ENCODE assay signal across 16 cellular contexts in the genomic region with DNA sequence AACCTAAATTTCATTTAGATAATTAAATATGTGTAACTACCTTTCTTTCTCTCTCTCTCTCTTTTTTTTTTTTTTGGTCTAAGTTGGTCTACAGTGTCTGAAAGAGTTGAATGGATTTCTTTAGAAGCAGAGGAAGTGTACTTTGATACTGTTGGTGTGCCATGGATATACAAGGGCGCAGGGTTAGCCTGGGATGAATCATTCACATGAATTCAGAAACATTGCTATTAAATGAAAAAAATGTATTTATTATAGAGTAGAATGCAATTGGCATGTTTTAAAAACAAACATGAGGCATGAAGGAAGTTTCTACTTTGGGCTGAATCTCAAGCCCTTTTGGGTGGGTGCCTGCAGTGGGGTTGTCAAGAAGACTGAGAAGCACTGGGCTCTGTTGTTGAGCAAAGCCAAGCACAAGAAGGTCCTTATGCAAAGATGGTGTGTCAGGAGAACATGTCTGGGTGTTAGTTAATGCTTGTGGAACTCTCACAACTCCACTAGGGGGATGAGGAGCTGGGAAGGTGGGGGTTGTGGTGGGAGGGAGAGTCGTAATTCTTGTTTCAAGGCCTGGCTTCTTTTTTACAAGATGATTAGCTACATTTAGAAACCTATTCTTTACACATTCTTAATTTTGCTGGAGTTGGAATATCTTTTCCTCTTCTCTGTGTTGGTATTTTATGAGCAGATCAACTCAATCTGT. TPM values are rescaled to one million over a fixed set of nuclear protein-coding genes. Genes with fewer than 3 reads are reported as not detected.
DNase-seq lines count a peak whose midpoint lies in the region; TF ChIP-seq lines count a peak whose summit lies in the region.
"Had no signal": no experiment of that assay in that cellular context is flagged by ENCODE, and none has a peak within 500 bp of the region (broad histone marks: within the 10 kb centered on the region; RNA-seq: fewer than 3 reads in every experiment).

No MANE protein-coding gene starts in this region.

- H3K4me3 Mint-ChIP-seq in MCF 10A (ENCODE audit: unreplicated experiment), result no peak overlapping the region
- no peak overlapping the region for H3K4me3 Mint-ChIP-seq in activated T-helper 1 cell treated with anti-CD3 and anti-CD28 coated beads, Interleukin-12 subunit alpha, Interleukin-12 subunit beta, Interleukin-2, Interleukin-4 antibody, amounts not matched to agents 30 ng/mL and 10 ng/mL and 1 ng/mL, durations not matched to agents 14 hours and 24 hours and 36 hours

- no peaks in the 10 kb centered on the region for H3K9me3 ChIP-seq in breast epithelium
- H3K9me3 ChIP-seq: heart left ventricle, upper lobe of left lung had no signal

- H3K9me3 Mint-ChIP-seq in MCF 10A (ENCODE audit: unreplicated experiment), result peaks cover 6% of the 10 kb centered on the region
- no peaks in the 10 kb centered on the region for H3K9me3 Mint-ChIP-seq in activated T-helper 1 cell treated with anti-CD3 and anti-CD28 coated beads, Interleukin-12 subunit alpha, Interleukin-12 subunit beta, Interleukin-2, Interleukin-4 antibody, amounts not matched to agents 30 ng/mL and 10 ng/mL and 1 ng/mL, durations not matched to agents 14 hours and 24 hours and 36 hours

- peak; percentile 5 for DNase-seq in MCF 10A (ENCODE audit: unreplicated experiment)
- DNase-seq in breast epithelium (ENCODE audit: low spot score in 2 of 2), result no peak
- peak; percentile 20 for DNase-seq in RWPE1 (ENCODE audit: low spot score)
- peak; percentile 11 for DNase-seq in iPS DF 4.7 (ENCODE audit: extremely low read depth, low spot score)
- DNase-seq in NK-92 treated with Interleukin-12 subunit alpha and Interleukin-12 subunit beta, amount 100 ng/mL, for 24 hours (lab: John Stamatoyannopoulos, UW), result no peak
- DNase-seq in hippocampal formation (lab: John Stamatoyannopoulos, UW), result no peak
- no peak for DNase-seq in NCI-H446 treated with DMSO at 0.1 percent for 48 hours (lab: John Stamatoyannopoulos, UW)
- no peak for DNase-seq in activated T-helper 1 cell treated with anti-CD3 and anti-CD28 coated beads, Interleukin-12 subunit alpha, Interleukin-12 subunit beta, Interleukin-2, Interleukin-4 antibody, amounts not matched to agents 30 ng/mL and 10 ng/mL and 1 ng/mL, durations not matched to agents 14 hours and 24 hours and 36 hours (ENCODE audit: low spot score)
- DNase-seq: activated CD4-positive, alpha-beta T cell treated with anti-CD3 and anti-CD28 coated beads, Interleukin-2, amount 50 U/mL, for 48 hours; activated effector memory CD4-positive, alpha-beta T cell treated with Interleukin-2 at 50 U/mL for 16 hours; DND-41; heart left ventricle; NCI-H2227 treated with DMSO at 0.1 percent for 48 hours; nucleus accumbens; T-helper 2 cell; upper lobe of left lung had no signal

- intact Hi-C loops in MCF 10A (cut with micrococcal nuclease) (no loop called here), breast epithelium (cut with DNase I; ENCODE audit: low total_unique reads) (no loop called here)
- intact Hi-C loops in activated T-helper 1 cell treated with anti-CD3 and anti-CD28 coated beads, Interleukin-12 subunit alpha, Interleukin-12 subunit beta, Interleukin-2, Interleukin-4 antibody, amounts not matched to agents 30 ng/mL and 10 ng/mL and 1 ng/mL, durations not matched to agents 14 hours and 24 hours and 36 hours (cut with micrococcal nuclease), result no loop called here

- CTCF ChIA-PET in MCF 10A (lab: Yijun Ruan, JAX) (interaction anchor here (0.6 to 0.9 kb wide), 3 partner anchors 99 to 239 kb away, joined by 3 to 4 read pairs (median 3); no protein-coding TSS in a partner anchor), RWPE1 (lab: Yijun Ruan, JAX) (no interaction called here)

- POLR2A ChIA-PET in MCF 10A (lab: Yijun Ruan, JAX), result interaction anchor here (0.8 kb wide), 1 partner anchor 9 kb away, joined by 5 read pairs; no protein-coding TSS in a partner anchor
- POLR2A ChIA-PET in RWPE1 (lab: Yijun Ruan, JAX; ENCODE audit: low non-redundant PET), result no interaction called here

- H3K27ac Mint-ChIP-seq in MCF 10A (ENCODE audit: low read depth, unreplicated experiment), result no peak overlapping the region
- no peak overlapping the region for H3K27ac Mint-ChIP-seq in activated T-helper 1 cell treated with anti-CD3 and anti-CD28 coated beads, Interleukin-12 subunit alpha, Interleukin-12 subunit beta, Interleukin-2, Interleukin-4 antibody, amounts not matched to agents 30 ng/mL and 10 ng/mL and 1 ng/mL, durations not matched to agents 14 hours and 24 hours and 36 hours

- no TSS peak for BruUV-seq in MCF 10A (replicated peaks; lab: Mats Ljungman, UMichigan)

- H3K36me3 ChIP-seq in breast epithelium, result no peaks in the 10 kb centered on the region
- H3K36me3 ChIP-seq: heart left ventricle, upper lobe of left lung had no signal

- H3K27ac ChIP-seq in breast epithelium, result no peak overlapping the region
- no peak overlapping the region for H3K27ac ChIP-seq in RWPE1
- H3K27ac ChIP-seq: heart left ventricle, upper lobe of left lung had no signal

- TF ChIP-seq CTCF in MCF 10A (IDR thresholded peaks at IDR 0.05; ENCODE audit: unreplicated experiment) (no peak), breast epithelium (IDR thresholded peaks at IDR 0.05) (no peak), RWPE1 (conservative IDR thresholded peaks at IDR 0.05; ENCODE audit: low read depth) (no peak)

- no peaks in the 10 kb centered on the region for H3K27me3 ChIP-seq in breast epithelium
- H3K27me3 ChIP-seq: heart left ventricle, upper lobe of left lung had no signal

- peaks cover 5% of the 10 kb centered on the region for H3K4me1 Mint-ChIP-seq in MCF 10A (ENCODE audit: insufficient read depth, unreplicated experiment)
- no peaks in the 10 kb centered on the region for H3K4me1 Mint-ChIP-seq in activated T-helper 1 cell treated with anti-CD3 and anti-CD28 coated beads, Interleukin-12 subunit alpha, Interleukin-12 subunit beta, Interleukin-2, Interleukin-4 antibody, amounts not matched to agents 30 ng/mL and 10 ng/mL and 1 ng/mL, durations not matched to agents 14 hours and 24 hours and 36 hours (ENCODE audit: low read depth)

- H3K4me3 ChIP-seq in breast epithelium, result no peak overlapping the region
- H3K4me3 ChIP-seq: heart left ventricle, upper lobe of left lung had no signal

- H3K4me1 ChIP-seq in breast epithelium, result no peaks in the 10 kb centered on the region
- H3K4me1 ChIP-seq: heart left ventricle, upper lobe of left lung had no signal

- TF ChIP-seq POLR2A in breast epithelium (IDR thresholded peaks at IDR 0.05), result no peak

- H3K36me3 Mint-ChIP-seq in MCF 10A (ENCODE audit: insufficient read depth, unreplicated experiment), result no peaks in the 10 kb centered on the region
- no peaks in the 10 kb centered on the region for H3K36me3 Mint-ChIP-seq in activated T-helper 1 cell treated with anti-CD3 and anti-CD28 coated beads, Interleukin-12 subunit alpha, Interleukin-12 subunit beta, Interleukin-2, Interleukin-4 antibody, amounts not matched to agents 30 ng/mL and 10 ng/mL and 1 ng/mL, durations not matched to agents 14 hours and 24 hours and 36 hours (ENCODE audit: low read depth)

- no peaks in the 10 kb centered on the region for H3K27me3 Mint-ChIP-seq in MCF 10A (ENCODE audit: insufficient read depth, unreplicated experiment)
- no peaks in the 10 kb centered on the region for H3K27me3 Mint-ChIP-seq in activated T-helper 1 cell treated with anti-CD3 and anti-CD28 coated beads, Interleukin-12 subunit alpha, Interleukin-12 subunit beta, Interleukin-2, Interleukin-4 antibody, amounts not matched to agents 30 ng/mL and 10 ng/mL and 1 ng/mL, durations not matched to agents 14 hours and 24 hours and 36 hours (ENCODE audit: insufficient read depth)

RNA-seq across cellular contexts. Expression of a gene that starts 57.9 kb away (rescaled TPM):
- 2.0 and 3.2 TPM in 2 replicates for total RNA-seq in MCF 10A (2022)
- 10 to 100 TPM in 1 of 3 donors, 1 to 10 TPM in 1, under 1 TPM in 1; 0.16 to 17.7 (median 3.9) TPM for total RNA-seq in breast epithelium
- not detected in 2 replicates for total RNA-seq in activated T-helper 1 cell treated with anti-CD3 and anti-CD28 coated beads, Interleukin-12 subunit alpha, Interleukin-12 subunit beta, Interleukin-2, Interleukin-4 antibody, amounts not matched to agents 30 ng/mL and 10 ng/mL and 1 ng/mL, durations not matched to agents 14 hours and 24 hours and 36 hours

Comparison
In these comparisons a context has a peak if more than half of its experiments do, and no peak if none do; other contexts are left out.
1. DNase-seq: peak in MCF 10A (single experiment), RWPE1 (single experiment) and iPS DF 4.7 (single experiment); none in breast epithelium (0 of 2), NK-92 treated with Interleukin-12 subunit alpha and Interleukin-12 subunit beta, amount 100 ng/mL, for 24 hours (single experiment), hippocampal formation (0 of 2), NCI-H446 treated with DMSO at 0.1 percent for 48 hours (single experiment) and activated T-helper 1 cell treated with anti-CD3 and anti-CD28 coated beads, Interleukin-12 subunit alpha, Interleukin-12 subunit beta, Interleukin-2, Interleukin-4 antibody, amounts not matched to agents 30 ng/mL and 10 ng/mL and 1 ng/mL, durations not matched to agents 14 hours and 24 hours and 36 hours (single experiment).